In genomic region chr16:87375426-87376135, GRCh38 we compare ENCODE assay signal across 10 cellular contexts. TPM values are rescaled to one million over a fixed set of nuclear protein-coding genes. Genes with fewer than 3 reads are reported as not detected.
DNase-seq lines count a peak whose midpoint lies in the region; ATAC-seq and TF ChIP-seq lines count a peak whose summit lies in the region.
"Had no signal": no experiment of that assay in that cellular context is flagged by ENCODE, and none has a peak within 500 bp of the region (broad histone marks: within the 10 kb centered on the region; RNA-seq: fewer than 3 reads in every experiment).

No MANE protein-coding gene starts in this region.

- H3K36me3 ChIP-seq in HCT116 (ENCODE audit: control insufficient read depth in 1 of 2, insufficient read depth in 2 of 2, low read length in 2 of 2) = 0 out of 4 replicates have a peak, but pooled peaks cover 0 to 3% of the 10 kb centered on the region in 2 experiments

- peaks cover 96% of the 10 kb centered on the region for H3K79me2 ChIP-seq in HCT116 (ENCODE audit: insufficient read depth, low read length)

- H3K36me3 Mint-ChIP-seq in activated T-helper 17 cell treated with anti-CD3 and anti-CD28 coated beads, Interleukin-2, amount 50 U/mL, for 72 hours (ENCODE audit: low read depth) = peaks cover 47% of the 10 kb centered on the region
- H3K36me3 Mint-ChIP-seq in stimulated activated naive B cell treated with anti-CD40 and anti-IgM and Interleukin-4, amounts not matched to agents 10 μg/mL and 1 μg/mL and 100 μg/mL, for 72 hours = peaks cover 21 to 25% of the 10 kb centered on the region in 2 donors
- H3K36me3 Mint-ChIP-seq: IgD-negative memory B cell had no signal

- H3K4me1 ChIP-seq in HCT116 (ENCODE audit: control insufficient read depth in 1 of 2, insufficient read depth in 2 of 2, low read length in 2 of 2) (peaks cover 14 to 18% of the 10 kb centered on the region in 2 experiments), foreskin keratinocyte (peaks cover 20% of the 10 kb centered on the region)

- peaks cover 24% of the 10 kb centered on the region for H3K4me1 Mint-ChIP-seq in activated T-helper 17 cell treated with anti-CD3 and anti-CD28 coated beads, Interleukin-2, amount 50 U/mL, for 72 hours
- peaks cover 22 to 42% of the 10 kb centered on the region in 2 donors for H3K4me1 Mint-ChIP-seq in stimulated activated naive B cell treated with anti-CD40 and anti-IgM and Interleukin-4, amounts not matched to agents 10 μg/mL and 1 μg/mL and 100 μg/mL, for 72 hours

- TF ChIP-seq RAD21 in HCT116 (IDR thresholded peaks at IDR 0.05; ENCODE audit: low read depth) = no peak

- no TSS peak for BruUV-seq in HCT116 (replicated peaks; lab: Mats Ljungman, UMichigan)

- H3K27ac Mint-ChIP-seq in activated T-helper 17 cell treated with anti-CD3 and anti-CD28 coated beads, Interleukin-2, amount 50 U/mL, for 72 hours = peak overlapping the region; percentile 81
- no peak overlapping the region for H3K27ac Mint-ChIP-seq in stimulated activated naive B cell treated with anti-CD40 and anti-IgM and Interleukin-4, amounts not matched to agents 10 μg/mL and 1 μg/mL and 100 μg/mL, for 72 hours
- H3K27ac Mint-ChIP-seq: IgD-negative memory B cell had no signal

- no peaks in the 10 kb centered on the region for H3K9me3 Mint-ChIP-seq in activated T-helper 17 cell treated with anti-CD3 and anti-CD28 coated beads, Interleukin-2, amount 50 U/mL, for 72 hours
- H3K9me3 Mint-ChIP-seq in stimulated activated naive B cell treated with anti-CD40 and anti-IgM and Interleukin-4, amounts not matched to agents 10 μg/mL and 1 μg/mL and 100 μg/mL, for 72 hours = no peaks in the 10 kb centered on the region
- H3K9me3 Mint-ChIP-seq: IgD-negative memory B cell had no signal

- no peaks in the 10 kb centered on the region for H3K9me2 ChIP-seq in HCT116 (ENCODE audit: insufficient read depth)

- H3K4me3 ChIP-seq in HCT116 (replicated peaks in 1 of 2; ENCODE audit: low read depth in 1 of 2, low read length in 2 of 2) = no peak overlapping the region

- TF ChIP-seq POLR2A in HCT116 (IDR thresholded peaks at IDR 0.05; ENCODE audit: borderline replicate concordance, extremely low read depth, insufficient read depth, insufficient read length) = no peak

- peak overlapping the region; percentile 5; the same call in 1 of the 2 replicates for H3K4me2 ChIP-seq in HCT116 (ENCODE audit: low read length)

- POLR2A ChIA-PET in HCT116 (lab: Charles Lee) = no interaction called here

- H3K27ac ChIP-seq in HCT116 (ENCODE audit: low read depth, low read length) (no peak overlapping the region), foreskin keratinocyte (peak overlapping the region; percentile 40)

- H3K27me3 ChIP-seq in HCT116 (ENCODE audit: insufficient read depth, low read length) (no peaks in the 10 kb centered on the region), foreskin keratinocyte (no peaks in the 10 kb centered on the region)

- CTCF ChIA-PET in HCT116 (lab: Charles Lee) = no interaction called here

- H2AFZ ChIP-seq in HCT116 (ENCODE audit: low read depth, low read length, poor library complexity, severe bottlenecking) = no peak overlapping the region

- H3K27me3 Mint-ChIP-seq in activated T-helper 17 cell treated with anti-CD3 and anti-CD28 coated beads, Interleukin-2, amount 50 U/mL, for 72 hours = no peaks in the 10 kb centered on the region
- no peaks in the 10 kb centered on the region for H3K27me3 Mint-ChIP-seq in stimulated activated naive B cell treated with anti-CD40 and anti-IgM and Interleukin-4, amounts not matched to agents 10 μg/mL and 1 μg/mL and 100 μg/mL, for 72 hours
- H3K27me3 Mint-ChIP-seq: IgD-negative memory B cell had no signal

- DNase-seq in HCT116 (ENCODE audit: low read depth, low spot score) (no peak), foreskin keratinocyte (peak; percentile 37 to 66), pulmonary artery endothelial cell (ENCODE audit: low read depth, low spot score) (peak; percentile 56), NCI-H1048 (lab: John Stamatoyannopoulos, UW) (no peak), 8988T (no peak), NCI-H524 treated with DMSO at 0.1 percent for 48 hours (lab: John Stamatoyannopoulos, UW) (no peak)
- no peak for DNase-seq in stimulated activated naive B cell treated with anti-CD40 and anti-IgM and Interleukin-4, amounts not matched to agents 10 μg/mL and 1 μg/mL and 100 μg/mL, for 72 hours
- DNase-seq: NCI-H2227 treated with DMSO at 0.1 percent for 48 hours had no signal

- intact Hi-C loops in HCT116 (cut with micrococcal nuclease) = no loop called here

- RAD21 ChIA-PET in HCT116 (lab: Charles Lee; ENCODE audit: low non-redundant PET in 1 of 2, low total read pairs in 2 of 2, uncharacterized antibody in 2 of 2, unreplicated experiment in 2 of 2) = no interaction called here

- H4K20me1 ChIP-seq in HCT116 (ENCODE audit: insufficient read depth) = peaks cover 3% of the 10 kb centered on the region; the same call in 1 of the 2 replicates

- no peaks in the 10 kb centered on the region for H3K9me3 ChIP-seq in HCT116 (ENCODE audit: control insufficient read depth in 1 of 2, insufficient read depth in 1 of 2, low read depth in 1 of 2, low read length in 2 of 2)

- TF ChIP-seq CTCF in HCT116 (IDR thresholded peaks at IDR 0.05 in 2 of 3, conservative IDR thresholded peaks at IDR 0.05 in 1 of 3; ENCODE audit: borderline replicate concordance in 1 of 3, insufficient read depth in 1 of 3, low read depth in 2 of 3, low read length in 2 of 3) (no peak), foreskin keratinocyte (conservative IDR thresholded peaks at IDR 0.05) (no peak)

- no peak overlapping the region for H3K4me3 Mint-ChIP-seq in activated T-helper 17 cell treated with anti-CD3 and anti-CD28 coated beads, Interleukin-2, amount 50 U/mL, for 72 hours
- H3K4me3 Mint-ChIP-seq in stimulated activated naive B cell treated with anti-CD40 and anti-IgM and Interleukin-4, amounts not matched to agents 10 μg/mL and 1 μg/mL and 100 μg/mL, for 72 hours = no peak overlapping the region

- ATAC-seq in HCT116 (peak; percentile 34; the same call in 1 of the 2 replicates), foreskin keratinocyte (peak; percentile 75)
- no peak for ATAC-seq in activated T-helper 17 cell treated with anti-CD3 and anti-CD28 coated beads, Interleukin-2, amount 50 U/mL, for 72 hours (replicated peaks)
- no peak for ATAC-seq in stimulated activated naive B cell treated with anti-CD40 and anti-IgM and Interleukin-4, amounts not matched to agents 10 μg/mL and 1 μg/mL and 100 μg/mL, for 72 hours (replicated peaks)

- H3K9ac ChIP-seq in HCT116 (ENCODE audit: low read length) = no peak overlapping the region

TF ChIP-seq in HCT116, 20 proteins besides CTCF, POLR2A, EP300 and RAD21:
- TF ChIP-seq SIN3A (IDR thresholded peaks at IDR 0.05; ENCODE audit: low read depth) (no peak), TCF7L2 (IDR thresholded peaks at IDR 0.05; ENCODE audit: borderline replicate concordance, extremely low read depth, insufficient read depth, insufficient read length) (no peak), YY1 (IDR thresholded peaks at IDR 0.05; ENCODE audit: extremely low read depth, insufficient replicate concordance, low read depth, low read length) (no peak), FOSL1 (IDR thresholded peaks at IDR 0.05; ENCODE audit: low read depth) (no peak), ZFX (IDR thresholded peaks at IDR 0.05) (no peak), CEBPB (IDR thresholded peaks at IDR 0.05; ENCODE audit: low read depth) (no peak), ZBTB33 (IDR thresholded peaks at IDR 0.05; ENCODE audit: extremely low read depth, insufficient replicate concordance, low read length) (no peak)
TF ChIP-seq in HCT116: peak in this region for 0.

RNA-seq across cellular contexts. Expression of gene FBXO31, which starts 8.0 kb away (rescaled TPM):
- total RNA-seq in HCT116 (2021; ENCODE audit: unreplicated experiment) (52.1 TPM), foreskin keratinocyte (17.5 and 18.1 TPM in 2 replicates), pulmonary artery endothelial cell (26.3 and 28.2 TPM in 2 replicates)
- polyA plus RNA-seq in HCT116 (2012) = 27.9 and 33.9 TPM in 2 replicates
- total RNA-seq in activated T-helper 17 cell treated with anti-CD3 and anti-CD28 coated beads, Interleukin-2, amount 50 U/mL, for 72 hours = 10 to 100 TPM; 21.9 to 29.1 TPM
- polyA plus RNA-seq in foreskin keratinocyte = 10.2 and 12.8 TPM in 2 replicates

RNA-seq across cellular contexts. Expression of gene MAP1LC3B, which starts 16.6 kb away (rescaled TPM):
- 93.8 TPM for total RNA-seq in HCT116 (2021; ENCODE audit: unreplicated experiment)
- 104 and 108 TPM in 2 replicates for polyA plus RNA-seq in HCT116 (2012)
- total RNA-seq in activated T-helper 17 cell treated with anti-CD3 and anti-CD28 coated beads, Interleukin-2, amount 50 U/mL, for 72 hours = 10 to 100 TPM; 57.3 to 69.1 TPM
- total RNA-seq in foreskin keratinocyte = 38.5 and 44.2 TPM in 2 replicates
- polyA plus RNA-seq in foreskin keratinocyte = 47.0 and 51.8 TPM in 2 replicates
- 26.1 and 28.4 TPM in 2 replicates for total RNA-seq in pulmonary artery endothelial cell

RNA-seq across cellular contexts. Expression of gene C16orf95, which starts 58.4 kb away (rescaled TPM):
- 12.2 TPM for total RNA-seq in HCT116 (2021; ENCODE audit: unreplicated experiment)
- 12.3 and 13.2 TPM in 2 replicates for polyA plus RNA-seq in HCT116 (2012)
- total RNA-seq in activated T-helper 17 cell treated with anti-CD3 and anti-CD28 coated beads, Interleukin-2, amount 50 U/mL, for 72 hours = 1 to 10 TPM; 6.2 to 8.2 TPM
- total RNA-seq in foreskin keratinocyte = 4.7 and 5.7 TPM in 2 replicates
- 5.3 and 8.2 TPM in 2 replicates for polyA plus RNA-seq in foreskin keratinocyte
- 4.1 and 4.3 TPM in 2 replicates for total RNA-seq in pulmonary artery endothelial cell

Comparison
In these comparisons a context has a peak if more than half of its experiments do, and no peak if none do; other contexts are left out.
1. ATAC-seq: peak in HCT116 (single experiment) and foreskin keratinocyte (single experiment); none in activated T-helper 17 cell treated with anti-CD3 and anti-CD28 coated beads, Interleukin-2, amount 50 U/mL, for 72 hours (single experiment) and stimulated activated naive B cell treated with anti-CD40 and anti-IgM and Interleukin-4, amounts not matched to agents 10 μg/mL and 1 μg/mL and 100 μg/mL, for 72 hours (0 of 2).
2. DNase-seq: peak in foreskin keratinocyte (2 of 2) and pulmonary artery endothelial cell (single experiment); none in HCT116 (single experiment), NCI-H1048 (single experiment), 8988T (single experiment), stimulated activated naive B cell treated with anti-CD40 and anti-IgM and Interleukin-4, amounts not matched to agents 10 μg/mL and 1 μg/mL and 100 μg/mL, for 72 hours (single experiment) and NCI-H524 treated with DMSO at 0.1 percent for 48 hours (single experiment).